Comparison of ENCODE assay signal across 8 cellular contexts in genomic region chr19:33302175-33302973, GRCh38. TPM values are rescaled to one million over a fixed set of nuclear protein-coding genes. Genes with fewer than 3 reads are reported as not detected.
DNase-seq lines count a peak whose midpoint lies in the region; FAIRE-seq and TF ChIP-seq lines count a peak whose summit lies in the region.

Gene CEBPA, minus strand, starts transcription at chr19:33302534. Its CDS starts 120 bp downstream, at chr19:33302414.

- H3K36me3 ChIP-seq in MG63: no peaks in the 10 kb centered on the region
- no peaks in the 10 kb centered on the region for H3K36me3 ChIP-seq in astrocyte (ENCODE audit: insufficient read depth, low read length)
- H3K36me3 ChIP-seq in rectal smooth muscle tissue (ENCODE audit: control insufficient read depth, insufficient read depth, low read length): no peaks in the 10 kb centered on the region

- H3K27ac ChIP-seq in astrocyte (ENCODE audit: low read depth, low read length): no peak within 1 kb of the TSS
- peak within 1 kb of the TSS; percentile 76 for H3K27ac ChIP-seq in rectal smooth muscle tissue (ENCODE audit: low read depth, low read length)

- peaks cover 4% of the 10 kb centered on the region for H3K9me3 Mint-ChIP-seq in astrocyte (ENCODE audit: unreplicated experiment)

- no peaks in the 10 kb centered on the region for H3K4me1 Mint-ChIP-seq in astrocyte (ENCODE audit: low read depth, unreplicated experiment)

- in situ Hi-C loops in G401 (cut with HindIII; ENCODE audit: low sequenced_read_pairs): no loop called here

- H3K9ac ChIP-seq in astrocyte (ENCODE audit: low read length): peak within 1 kb of the TSS; percentile 50
- H3K9ac ChIP-seq in rectal smooth muscle tissue (ENCODE audit: low read length): peak within 1 kb of the TSS; percentile 3

- H3K4me1 ChIP-seq in astrocyte (ENCODE audit: insufficient read depth, low read length) (no peaks in the 10 kb centered on the region), rectal smooth muscle tissue (ENCODE audit: control insufficient read depth, insufficient read depth, low read length) (peaks cover 3% of the 10 kb centered on the region)

- peak within 1 kb of the TSS; percentile 93 for H3K4me2 ChIP-seq in astrocyte (ENCODE audit: low read length)

- no peak for FAIRE-seq in astrocyte (lab: Jason Lieb, UNC)

- H3K27me3 ChIP-seq in MG63: peaks cover 11% of the 10 kb centered on the region
- peaks cover 38% of the 10 kb centered on the region for H3K27me3 ChIP-seq in astrocyte (ENCODE audit: insufficient read depth, low read length)
- H3K27me3 ChIP-seq in rectal smooth muscle tissue (ENCODE audit: control insufficient read depth, insufficient read depth, low read length): peaks cover 6% of the 10 kb centered on the region

- H3K4me3 ChIP-seq in MG63: peak within 1 kb of the TSS; percentile 87
- H3K4me3 ChIP-seq in astrocyte (ENCODE audit: insufficient read depth, low read depth, low read length): peak within 1 kb of the TSS; percentile 59
- peak within 1 kb of the TSS; percentile 77 for H3K4me3 ChIP-seq in rectal smooth muscle tissue (ENCODE audit: low read length)

- no peaks in the 10 kb centered on the region for H3K79me2 ChIP-seq in astrocyte (ENCODE audit: insufficient read depth, low read length)

- no peak within 1 kb of the TSS for H3K27ac Mint-ChIP-seq in astrocyte (ENCODE audit: unreplicated experiment)

- H3K9me3 ChIP-seq in MG63: no peaks in the 10 kb centered on the region
- H3K9me3 ChIP-seq in astrocyte (ENCODE audit: insufficient read depth, low read depth, low read length): no peaks in the 10 kb centered on the region

- H3K4me3 Mint-ChIP-seq in astrocyte (ENCODE audit: unreplicated experiment): peak within 1 kb of the TSS; percentile 72

- peaks cover 49% of the 10 kb centered on the region for H3K27me3 Mint-ChIP-seq in astrocyte (ENCODE audit: low read depth, unreplicated experiment)

- H2AFZ ChIP-seq in astrocyte (ENCODE audit: low read depth, low read length): peak within 1 kb of the TSS; percentile 84

- no peaks in the 10 kb centered on the region for H3K36me3 Mint-ChIP-seq in astrocyte (ENCODE audit: low read depth, unreplicated experiment)

- no peaks in the 10 kb centered on the region for H4K20me1 ChIP-seq in astrocyte (ENCODE audit: insufficient read depth, low read length)

- DNase-seq in G401 (ENCODE audit: low spot score): peak; percentile 71
- peak; percentile 76 for DNase-seq in H4 (ENCODE audit: low spot score)
- DNase-seq in MG63: peak; percentile 90
- DNase-seq in SW 1271 (lab: John Stamatoyannopoulos, UW): peak; percentile 19 to 42
- DNase-seq in astrocyte (ENCODE audit: low read depth): peak; percentile 55
- DNase-seq in hippocampal formation (lab: John Stamatoyannopoulos, UW): peak; percentile 30 to 66
- DNase-seq in GOT3 (lab: John Stamatoyannopoulos, UW): no peak

- no peak for TF ChIP-seq CTCF in astrocyte (IDR thresholded peaks at IDR 0.05; ENCODE audit: insufficient read depth, low read depth, low read length)

RNA-seq across cellular contexts. Expression of gene CEBPA, which starts in this region (rescaled TPM):
- 9.8 and 10.9 TPM in 2 replicates for total RNA-seq in G401 (2014; rRNA removed; shearing (Covaris generic))
- 2.7 and 4.3 TPM in 2 replicates for total RNA-seq in H4 (2014; rRNA removed; shearing (Covaris generic))
- 4.2 and 4.5 TPM in 2 replicates for total RNA-seq in MG63 (2014; rRNA removed; shearing (Covaris generic); ENCODE audit: low replicate concordance)
- 0.45 and 0.50 TPM in 2 replicates for total RNA-seq in astrocyte

Comparison
In these comparisons a context has a peak if more than half of its experiments do, and no peak if none do; other contexts are left out.
1. Peak in DNase-seq, H3K4me3 ChIP-seq, H3K9ac ChIP-seq and H3K4me2 ChIP-seq in astrocyte; RNA of the gene not detected or under 1 TPM.